In genomic region chr17:4017377-4017776, GRCh38 we compare ENCODE assay signal across 2 cellular contexts.
TF ChIP-seq lines count a peak whose summit lies in the region.

No MANE protein-coding gene starts in this region.

TF ChIP-seq in HCT116, 20 proteins besides CTCF, POLR2A, EP300 and RAD21:
- TF ChIP-seq POLR2AphosphoS5 (IDR thresholded peaks at IDR 0.05; ENCODE audit: low read depth, low read length) (no peak), CEBPB (IDR thresholded peaks at IDR 0.05; ENCODE audit: low read depth) (no peak), SP1 (IDR thresholded peaks at IDR 0.05; ENCODE audit: low read depth) (no peak), FOSL1 (IDR thresholded peaks at IDR 0.05; ENCODE audit: low read depth) (no peak), SRF (IDR thresholded peaks at IDR 0.05; ENCODE audit: low read depth) (no peak), CBX3 (IDR thresholded peaks at IDR 0.05; ENCODE audit: low read depth) (no peak), ELF1 (IDR thresholded peaks at IDR 0.05; ENCODE audit: borderline replicate concordance, low read depth) (no peak), EZH2phosphoT487 (IDR thresholded peaks at IDR 0.05; ENCODE audit: borderline replicate concordance) (no peak), YY1 (IDR thresholded peaks at IDR 0.05; ENCODE audit: extremely low read depth, insufficient replicate concordance, low read depth, low read length) (no peak), ZNF274 (IDR thresholded peaks at IDR 0.05; ENCODE audit: low read depth, low read length) (no peak), REST (IDR thresholded peaks at IDR 0.05; ENCODE audit: low read depth) (no peak), SIN3A (IDR thresholded peaks at IDR 0.05; ENCODE audit: low read depth) (no peak), TCF7L2 (IDR thresholded peaks at IDR 0.05; ENCODE audit: borderline replicate concordance, extremely low read depth, insufficient read depth, insufficient read length) (no peak), EZH2 (IDR thresholded peaks at IDR 0.05) (no peak), JUND (IDR thresholded peaks at IDR 0.05) (no peak), EGR1 (IDR thresholded peaks at IDR 0.05; ENCODE audit: low read depth) (no peak)
- TF ChIP-seq, protein P1, sequence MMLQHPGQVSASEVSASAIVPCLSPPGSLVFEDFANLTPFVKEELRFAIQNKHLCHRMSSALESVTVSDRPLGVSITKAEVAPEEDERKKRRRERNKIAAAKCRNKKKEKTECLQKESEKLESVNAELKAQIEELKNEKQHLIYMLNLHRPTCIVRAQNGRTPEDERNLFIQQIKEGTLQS (IDR thresholded peaks at IDR 0.05): no peak

TF ChIP-seq in GM12878, 131 proteins besides CTCF, POLR2A, EP300 and RAD21:
- no peak for TF ChIP-seq FOXM1 (IDR thresholded peaks at IDR 0.05; ENCODE audit: low read depth, low read length)
- TF ChIP-seq, protein P2, sequence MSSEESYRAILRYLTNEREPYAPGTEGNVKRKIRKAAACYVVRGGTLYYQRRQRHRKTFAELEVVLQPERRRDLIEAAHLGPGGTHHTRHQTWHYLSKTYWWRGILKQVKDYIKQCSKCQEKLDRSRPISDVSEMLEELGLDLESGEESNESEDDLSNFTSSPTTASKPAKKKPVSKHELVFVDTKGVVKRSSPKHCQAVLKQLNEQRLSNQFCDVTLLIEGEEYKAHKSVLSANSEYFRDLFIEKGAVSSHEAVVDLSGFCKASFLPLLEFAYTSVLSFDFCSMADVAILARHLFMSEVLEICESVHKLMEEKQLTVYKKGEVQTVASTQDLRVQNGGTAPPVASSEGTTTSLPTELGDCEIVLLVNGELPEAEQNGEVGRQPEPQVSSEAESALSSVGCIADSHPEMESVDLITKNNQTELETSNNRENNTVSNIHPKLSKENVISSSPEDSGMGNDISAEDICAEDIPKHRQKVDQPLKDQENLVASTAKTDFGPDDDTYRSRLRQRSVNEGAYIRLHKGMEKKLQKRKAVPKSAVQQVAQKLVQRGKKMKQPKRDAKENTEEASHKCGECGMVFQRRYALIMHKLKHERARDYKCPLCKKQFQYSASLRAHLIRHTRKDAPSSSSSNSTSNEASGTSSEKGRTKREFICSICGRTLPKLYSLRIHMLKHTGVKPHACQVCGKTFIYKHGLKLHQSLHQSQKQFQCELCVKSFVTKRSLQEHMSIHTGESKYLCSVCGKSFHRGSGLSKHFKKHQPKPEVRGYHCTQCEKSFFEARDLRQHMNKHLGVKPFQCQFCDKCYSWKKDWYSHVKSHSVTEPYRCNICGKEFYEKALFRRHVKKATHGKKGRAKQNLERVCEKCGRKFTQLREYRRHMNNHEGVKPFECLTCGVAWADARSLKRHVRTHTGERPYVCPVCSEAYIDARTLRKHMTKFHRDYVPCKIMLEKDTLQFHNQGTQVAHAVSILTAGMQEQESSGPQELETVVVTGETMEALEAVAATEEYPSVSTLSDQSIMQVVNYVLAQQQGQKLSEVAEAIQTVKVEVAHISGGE (CRISPR knock-in tag; IDR thresholded peaks at IDR 0.05): no peak
- no peak for TF ChIP-seq TARDBP (IDR thresholded peaks at IDR 0.05; ENCODE audit: borderline replicate concordance)
- no peak for TF ChIP-seq CHD4 (IDR thresholded peaks at IDR 0.05)
- TF ChIP-seq RELB (IDR thresholded peaks at IDR 0.05; ENCODE audit: low read depth): no peak
- TF ChIP-seq BRCA1 (IDR thresholded peaks at IDR 0.05; ENCODE audit: low read depth, low read length): no peak
